In genomic region chr3:34408088-34408487, GRCh38 we compare ENCODE assay signal across 17 cellular contexts.
"Had no signal": no experiment of that assay in that cellular context is flagged by ENCODE, and none has a peak within 500 bp of the region (broad histone marks: within the 10 kb centered on the region; RNA-seq: fewer than 3 reads in every experiment).

No MANE protein-coding gene starts in this region.

- H3K9me3 Mint-ChIP-seq: activated naive CD4-positive, alpha-beta T cell treated with anti-CD3 and anti-CD28 coated beads for 36 hours; activated T-cell treated with anti-CD3 and anti-CD28 coated beads, Interleukin-2, amount 50 U/mL, for 4 hours; memory B cell; neural progenitor cell had no signal

- H3K4me3 Mint-ChIP-seq: activated CD8-positive, alpha-beta T cell treated with anti-CD3 and anti-CD28 coated beads for 36 hours; activated naive CD4-positive, alpha-beta T cell treated with anti-CD3 and anti-CD28 coated beads for 36 hours; activated T-cell treated with anti-CD3 and anti-CD28 coated beads, Interleukin-2, amount 50 U/mL, for 4 hours; memory B cell; naive B cell; neural progenitor cell had no signal

- H3K36me3 Mint-ChIP-seq: memory B cell, naive B cell, neural progenitor cell had no signal

- H3K27me3 Mint-ChIP-seq: activated CD8-positive, alpha-beta T cell treated with anti-CD3 and anti-CD28 coated beads for 36 hours; memory B cell; naive B cell had no signal

- H3K4me1 Mint-ChIP-seq: memory B cell, naive B cell, neural progenitor cell had no signal

- ATAC-seq: activated CD8-positive, alpha-beta T cell treated with anti-CD3 and anti-CD28 coated beads for 36 hours; activated T-cell treated with anti-CD3 and anti-CD28 coated beads, Interleukin-2, amount 50 U/mL, for 4 hours had no signal

- DNase-seq: activated CD4-positive, alpha-beta T cell treated with anti-CD3 and anti-CD28 coated beads for 48 hours; activated CD4-positive, CD25-positive, alpha-beta regulatory T cell; activated CD8-positive, alpha-beta T cell treated with anti-CD3 and anti-CD28 coated beads for 36 hours; activated naive CD4-positive, alpha-beta T cell treated with anti-CD3 and anti-CD28 coated beads for 36 hours; activated T-cell treated with anti-CD3 and anti-CD28 coated beads, Interleukin-2, amount 50 U/mL, for 4 hours; anterior cingulate cortex; brain microvascular endothelial cell; central memory CD4-positive, alpha-beta T cell; dorsolateral prefrontal cortex; naive B cell; stimulated activated CD4-positive, alpha-beta T cell treated with anti-CD3 and anti-CD28 coated beads, Interleukin-12 subunit alpha, Interleukin-12 subunit beta, amount 100 ng/mL, for 4 hours; stimulated activated CD4-positive, alpha-beta T cell treated with anti-CD3 and anti-CD28 coated beads, Interleukin-1b, Interleukin-23, amount 100 ng/mL, for 48 hours; stimulated activated CD8-positive, alpha-beta memory T cell treated with anti-CD3 and anti-CD28 coated beads, Interleukin-4, amount 100 ng/mL, for 48 hours; stimulated activated naive CD4-positive, alpha-beta T cell treated with Interleukin-2 at 50 U/mL for 16 hours; thyroid gland had no signal

- H3K27ac Mint-ChIP-seq: activated CD8-positive, alpha-beta T cell treated with anti-CD3 and anti-CD28 coated beads for 36 hours; activated naive CD4-positive, alpha-beta T cell treated with anti-CD3 and anti-CD28 coated beads for 36 hours; memory B cell; neural progenitor cell had no signal
